In the genomic region with DNA sequence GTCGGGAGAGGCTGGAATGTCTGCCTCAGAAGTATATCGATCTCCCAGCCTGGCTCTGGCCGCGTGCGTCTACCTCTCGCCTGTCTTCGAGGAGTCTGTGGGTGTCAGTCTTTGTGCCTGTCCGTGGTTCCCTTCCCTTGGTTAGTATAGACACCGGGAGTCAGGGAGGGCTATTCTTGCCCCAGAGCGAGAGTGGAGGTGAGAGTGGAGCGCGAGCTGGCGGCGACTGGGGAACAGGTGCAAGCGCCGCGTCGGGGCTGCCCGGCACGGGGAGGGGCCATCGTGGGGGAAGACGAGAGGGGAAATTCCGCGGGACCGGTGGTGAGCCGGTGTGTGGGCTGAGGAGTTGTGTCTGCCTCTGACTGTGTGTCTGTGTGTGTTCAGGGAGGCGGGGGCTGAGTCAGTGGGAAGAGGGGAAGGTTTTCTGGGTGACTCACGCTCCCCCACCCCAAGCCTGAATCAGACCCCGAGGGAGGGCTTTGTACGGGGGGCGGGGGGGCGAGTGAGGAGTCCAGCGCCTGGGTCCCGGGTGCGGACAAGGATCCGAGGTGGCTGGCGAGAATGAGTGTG, we compare ENCODE assay signal across 1 cellular context.
TF ChIP-seq lines count a peak whose summit lies in the region.

No MANE protein-coding gene starts in this region.

TF ChIP-seq in IMR-90, 13 proteins besides CTCF, POLR2A, EP300 and RAD21 (continued from another document):
- TF ChIP-seq, protein P1, sequence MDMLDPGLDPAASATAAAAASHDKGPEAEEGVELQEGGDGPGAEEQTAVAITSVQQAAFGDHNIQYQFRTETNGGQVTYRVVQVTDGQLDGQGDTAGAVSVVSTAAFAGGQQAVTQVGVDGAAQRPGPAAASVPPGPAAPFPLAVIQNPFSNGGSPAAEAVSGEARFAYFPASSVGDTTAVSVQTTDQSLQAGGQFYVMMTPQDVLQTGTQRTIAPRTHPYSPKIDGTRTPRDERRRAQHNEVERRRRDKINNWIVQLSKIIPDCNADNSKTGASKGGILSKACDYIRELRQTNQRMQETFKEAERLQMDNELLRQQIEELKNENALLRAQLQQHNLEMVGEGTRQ (IDR thresholded peaks at IDR 0.05; ENCODE audit: low read depth, low read length), result no peak
- TF ChIP-seq MAZ (IDR thresholded peaks at IDR 0.05; ENCODE audit: borderline replicate concordance, low read depth, low read length), result peak; percentile 97
- TF ChIP-seq, protein P2, sequence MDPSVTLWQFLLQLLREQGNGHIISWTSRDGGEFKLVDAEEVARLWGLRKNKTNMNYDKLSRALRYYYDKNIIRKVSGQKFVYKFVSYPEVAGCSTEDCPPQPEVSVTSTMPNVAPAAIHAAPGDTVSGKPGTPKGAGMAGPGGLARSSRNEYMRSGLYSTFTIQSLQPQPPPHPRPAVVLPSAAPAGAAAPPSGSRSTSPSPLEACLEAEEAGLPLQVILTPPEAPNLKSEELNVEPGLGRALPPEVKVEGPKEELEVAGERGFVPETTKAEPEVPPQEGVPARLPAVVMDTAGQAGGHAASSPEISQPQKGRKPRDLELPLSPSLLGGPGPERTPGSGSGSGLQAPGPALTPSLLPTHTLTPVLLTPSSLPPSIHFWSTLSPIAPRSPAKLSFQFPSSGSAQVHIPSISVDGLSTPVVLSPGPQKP (IDR thresholded peaks at IDR 0.05; ENCODE audit: borderline replicate concordance, low read depth, low read length), result no peak
TF ChIP-seq in IMR-90: peak in this region for 3.
